Comparison of ENCODE assay signal across 8 cellular contexts in the genomic region with DNA sequence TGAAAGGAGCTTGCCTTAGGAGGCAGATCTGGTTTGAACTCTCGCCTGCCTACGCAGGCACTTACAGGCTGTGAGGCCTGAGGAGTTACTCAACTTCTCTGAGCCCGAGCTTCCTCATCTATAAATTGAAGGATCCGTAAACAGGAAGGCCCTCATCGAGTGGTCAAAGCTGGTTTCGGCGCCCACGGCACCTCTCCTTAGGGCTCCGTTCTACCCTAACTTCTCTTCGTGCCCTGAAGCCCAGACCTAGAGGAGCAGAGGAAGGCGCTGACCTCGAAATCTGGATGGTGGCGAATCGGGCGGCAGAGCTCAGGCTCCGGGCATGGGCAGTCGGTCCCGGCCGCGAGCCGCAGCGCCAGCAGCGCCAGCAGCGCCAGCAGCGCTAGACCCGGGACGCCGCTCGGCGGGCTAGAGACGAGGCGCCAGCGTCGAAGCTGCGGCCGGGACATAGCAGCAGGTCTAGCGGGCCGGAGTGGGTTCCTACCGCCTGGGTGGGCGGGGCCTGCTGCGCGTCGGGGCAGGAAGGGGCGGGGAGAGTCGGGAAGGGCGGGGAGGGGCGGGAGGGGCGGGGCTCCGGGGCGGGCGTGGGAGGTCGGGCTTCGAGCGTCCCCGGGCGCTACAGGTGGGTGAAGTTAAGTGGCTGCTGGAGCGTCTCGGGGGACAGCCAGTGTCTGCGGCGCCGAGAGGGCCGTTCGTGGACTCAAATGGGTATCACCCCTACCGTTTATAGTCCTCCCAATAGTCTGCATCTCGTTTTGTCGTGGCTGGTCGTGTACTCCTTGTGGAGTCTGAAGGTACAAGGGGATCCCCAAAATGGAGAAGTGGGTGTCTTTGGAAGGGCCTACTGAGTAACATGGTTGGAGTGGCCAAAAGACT. TPM values are rescaled to one million over a fixed set of nuclear protein-coding genes. Genes with fewer than 3 reads are reported as not detected.
A peak's percentile ranks its signal among the peaks of the same experiment; 100 is the strongest.
DNase-seq lines count a peak whose midpoint lies in the region; ATAC-seq and TF ChIP-seq lines count a peak whose summit lies in the region.

A gene with protein sequence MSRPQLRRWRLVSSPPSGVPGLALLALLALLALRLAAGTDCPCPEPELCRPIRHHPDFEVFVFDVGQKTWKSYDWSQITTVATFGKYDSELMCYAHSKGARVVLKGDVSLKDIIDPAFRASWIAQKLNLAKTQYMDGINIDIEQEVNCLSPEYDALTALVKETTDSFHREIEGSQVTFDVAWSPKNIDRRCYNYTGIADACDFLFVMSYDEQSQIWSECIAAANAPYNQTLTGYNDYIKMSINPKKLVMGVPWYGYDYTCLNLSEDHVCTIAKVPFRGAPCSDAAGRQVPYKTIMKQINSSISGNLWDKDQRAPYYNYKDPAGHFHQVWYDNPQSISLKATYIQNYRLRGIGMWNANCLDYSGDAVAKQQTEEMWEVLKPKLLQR (minus strand): TSS at position 474 of the 876 bp plus-strand sequence. CDS start 25 bp downstream, at position 449.

- peak within 1 kb of the TSS; percentile 89 for H3K4me3 Mint-ChIP-seq in WTC11

- CTCF ChIA-PET in AG04449 (lab: Yijun Ruan, JAX) (interaction anchor here (0.7 to 2.4 kb wide), 12 partner anchors 8 to 433 kb away, joined by 3 to 10 read pairs (median 3); a partner anchor contains a TSS), WTC11 (lab: Charles Lee) (interaction anchor here (0.7 to 2.2 kb wide), 10 partner anchors 11 to 448 kb away, joined by 3 to 8 read pairs (median 5); a partner anchor contains a TSS)

- peak within 1 kb of the TSS; percentile 99 for H3K27ac ChIP-seq in smooth muscle cell (ENCODE audit: low read depth)

- H3K4me1 ChIP-seq in smooth muscle cell (ENCODE audit: low read depth) = peaks cover 28% of the 10 kb centered on the region

- H3K4me2 ChIP-seq in smooth muscle cell = peak within 1 kb of the TSS; percentile 88

- peaks cover 10% of the 10 kb centered on the region for H3K36me3 Mint-ChIP-seq in WTC11

- H3K79me2 ChIP-seq in smooth muscle cell (ENCODE audit: low read depth) = peaks cover 17% of the 10 kb centered on the region

- no peaks in the 10 kb centered on the region for H3K27me3 ChIP-seq in smooth muscle cell (ENCODE audit: low read depth)

- no peaks in the 10 kb centered on the region for H4K20me1 ChIP-seq in smooth muscle cell (ENCODE audit: low read depth)

- H3K4me3 ChIP-seq in AG04449 (ENCODE audit: low read depth, low read length) (peak within 1 kb of the TSS; percentile 73), cardiac fibroblast (replicated peaks in 1 of 2; ENCODE audit: low read depth in 2 of 2, low read length in 2 of 2) (peak within 1 kb of the TSS; percentile 55 to 59), smooth muscle cell (peak within 1 kb of the TSS; percentile 66)

- TF ChIP-seq CTCF in AG04449 (IDR thresholded peaks at IDR 0.05; ENCODE audit: insufficient read depth, low read length, missing control alignments) = no peak
- TF ChIP-seq CTCF in WTC11 (IDR thresholded peaks at IDR 0.05) = no peak
- no peak for TF ChIP-seq CTCF in cardiac fibroblast (IDR thresholded peaks at IDR 0.05; ENCODE audit: low read depth, low read length)
- TF ChIP-seq CTCF in smooth muscle cell (IDR thresholded peaks at IDR 0.05; ENCODE audit: borderline replicate concordance, insufficient read depth, poor library complexity, severe bottlenecking) = no peak

- H3K36me3 ChIP-seq in smooth muscle cell (ENCODE audit: low read depth) = no peaks in the 10 kb centered on the region

- peak within 1 kb of the TSS; percentile 96 for H3K9ac ChIP-seq in smooth muscle cell (ENCODE audit: low read depth)

- 2% methylated on average over 43 of the region's 67 CpGs for WGBS in smooth muscle cell (ENCODE audit: low lambda C conversion rate)

- peak within 1 kb of the TSS; percentile 98 for H3K27ac Mint-ChIP-seq in WTC11

- no peak for DNase-seq in AG04449 (ENCODE audit: low read depth, low spot score)
- peak; percentile 59 for DNase-seq in NCI-H2196 treated with DMSO at 0.1 percent for 48 hours (lab: John Stamatoyannopoulos, UW; ENCODE audit: unreplicated experiment)
- peak; percentile 89 for DNase-seq in WTC11 (ENCODE audit: low spot score)
- peak; percentile 88 to 92 for DNase-seq in cardiac fibroblast (ENCODE audit: low read depth in 2 of 2)
- peak; percentile 97 for DNase-seq in iPS-NIHi7 (ENCODE audit: extremely low spot score)
- DNase-seq in smooth muscle cell (lab: John Stamatoyannopoulos, UW; ENCODE audit: unreplicated experiment) = peak; percentile 57

- H3F3A ChIP-seq in smooth muscle cell (ENCODE audit: low read depth) = peaks cover 10% of the 10 kb centered on the region

- H3K9me3 Mint-ChIP-seq in WTC11 = peaks cover 3% of the 10 kb centered on the region

- no peaks in the 10 kb centered on the region for H3K9me3 ChIP-seq in smooth muscle cell (replicated peaks; ENCODE audit: low read depth)

- peak; percentile 53 for ATAC-seq in GM18870 (IDR thresholded peaks at IDR 0.05; ENCODE audit: unreplicated experiment)
- ATAC-seq in HG03108 (IDR thresholded peaks at IDR 0.05; ENCODE audit: unreplicated experiment) = peak; percentile 83
- ATAC-seq in WTC11 = peak; percentile 95

- 0 out of 2 replicates have a peak, but pooled peaks cover 2% of the 10 kb centered on the region for H3K27me3 Mint-ChIP-seq in WTC11 (ENCODE audit: low read depth)

- POLR2A ChIA-PET in AG04449 (lab: Yijun Ruan, JAX) (interaction anchor here (0.7 to 2.2 kb wide), 9 partner anchors 9 to 128 kb away, joined by 3 to 19 read pairs (median 4); a partner anchor contains a TSS), WTC11 (lab: Charles Lee) (interaction anchor here (1.0 to 1.3 kb wide), 2 partner anchors 10 to 68 kb away, joined by 4 to 7 read pairs; a partner anchor contains a TSS)

- H2AFZ ChIP-seq in smooth muscle cell (ENCODE audit: low read depth) = peak within 1 kb of the TSS; percentile 79

- peaks cover 46% of the 10 kb centered on the region for H3K4me1 Mint-ChIP-seq in WTC11

TF ChIP-seq in WTC11, 78 proteins besides CTCF, POLR2A, EP300 and RAD21 (continues in another document):
- no peak for TF ChIP-seq SOX15 (CRISPR knock-in tag; IDR thresholded peaks at IDR 0.05)
- TF ChIP-seq CBFB (CRISPR knock-in tag; IDR thresholded peaks at IDR 0.05; ENCODE audit: low read depth) = 0 out of 2 replicates have a peak, but pooled peaks have one; percentile 33
- 0 out of 2 replicates have a peak, but pooled peaks have one; percentile 57 for TF ChIP-seq ZNF138 (CRISPR knock-in tag; conservative IDR thresholded peaks at IDR 0.05)
- TF ChIP-seq, protein P1, sequence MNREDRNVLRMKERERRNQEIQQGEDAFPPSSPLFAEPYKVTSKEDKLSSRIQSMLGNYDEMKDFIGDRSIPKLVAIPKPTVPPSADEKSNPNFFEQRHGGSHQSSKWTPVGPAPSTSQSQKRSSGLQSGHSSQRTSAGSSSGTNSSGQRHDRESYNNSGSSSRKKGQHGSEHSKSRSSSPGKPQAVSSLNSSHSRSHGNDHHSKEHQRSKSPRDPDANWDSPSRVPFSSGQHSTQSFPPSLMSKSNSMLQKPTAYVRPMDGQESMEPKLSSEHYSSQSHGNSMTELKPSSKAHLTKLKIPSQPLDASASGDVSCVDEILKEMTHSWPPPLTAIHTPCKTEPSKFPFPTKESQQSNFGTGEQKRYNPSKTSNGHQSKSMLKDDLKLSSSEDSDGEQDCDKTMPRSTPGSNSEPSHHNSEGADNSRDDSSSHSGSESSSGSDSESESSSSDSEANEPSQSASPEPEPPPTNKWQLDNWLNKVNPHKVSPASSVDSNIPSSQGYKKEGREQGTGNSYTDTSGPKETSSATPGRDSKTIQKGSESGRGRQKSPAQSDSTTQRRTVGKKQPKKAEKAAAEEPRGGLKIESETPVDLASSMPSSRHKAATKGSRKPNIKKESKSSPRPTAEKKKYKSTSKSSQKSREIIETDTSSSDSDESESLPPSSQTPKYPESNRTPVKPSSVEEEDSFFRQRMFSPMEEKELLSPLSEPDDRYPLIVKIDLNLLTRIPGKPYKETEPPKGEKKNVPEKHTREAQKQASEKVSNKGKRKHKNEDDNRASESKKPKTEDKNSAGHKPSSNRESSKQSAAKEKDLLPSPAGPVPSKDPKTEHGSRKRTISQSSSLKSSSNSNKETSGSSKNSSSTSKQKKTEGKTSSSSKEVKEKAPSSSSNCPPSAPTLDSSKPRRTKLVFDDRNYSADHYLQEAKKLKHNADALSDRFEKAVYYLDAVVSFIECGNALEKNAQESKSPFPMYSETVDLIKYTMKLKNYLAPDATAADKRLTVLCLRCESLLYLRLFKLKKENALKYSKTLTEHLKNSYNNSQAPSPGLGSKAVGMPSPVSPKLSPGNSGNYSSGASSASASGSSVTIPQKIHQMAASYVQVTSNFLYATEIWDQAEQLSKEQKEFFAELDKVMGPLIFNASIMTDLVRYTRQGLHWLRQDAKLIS (CRISPR knock-in tag; IDR thresholded peaks at IDR 0.05; ENCODE audit: borderline replicate concordance) = no peak
- TF ChIP-seq FOXP1 (CRISPR knock-in tag; IDR thresholded peaks at IDR 0.05; ENCODE audit: borderline replicate concordance) = peak; percentile 91; the same call in 1 of the 2 replicates
- TF ChIP-seq TEAD1 (CRISPR knock-in tag; IDR thresholded peaks at IDR 0.05) = no peak
- peak; percentile 55; the same call in 1 of the 2 replicates for TF ChIP-seq ETV6 (CRISPR knock-in tag; IDR thresholded peaks at IDR 0.05)
- peak; percentile 28; the same call in 1 of the 2 replicates for TF ChIP-seq MYBL2 (CRISPR knock-in tag; IDR thresholded peaks at IDR 0.05)
- TF ChIP-seq ZNF423 (CRISPR knock-in tag; IDR thresholded peaks at IDR 0.05) = no peak

RNA-seq across cellular contexts. Expression of the gene that starts here (rescaled TPM):
- total RNA-seq in WTC11 (2021) (8.8 to 10.1 TPM (median 9.3 TPM) in 3 replicates), smooth muscle cell (19.4 and 37.7 TPM in 2 replicates)
- 30.3 and 34.6 TPM in 2 replicates for polyA plus RNA-seq in smooth muscle cell
